1 cellular context compared by ENCODE assay signal in the genomic region with DNA sequence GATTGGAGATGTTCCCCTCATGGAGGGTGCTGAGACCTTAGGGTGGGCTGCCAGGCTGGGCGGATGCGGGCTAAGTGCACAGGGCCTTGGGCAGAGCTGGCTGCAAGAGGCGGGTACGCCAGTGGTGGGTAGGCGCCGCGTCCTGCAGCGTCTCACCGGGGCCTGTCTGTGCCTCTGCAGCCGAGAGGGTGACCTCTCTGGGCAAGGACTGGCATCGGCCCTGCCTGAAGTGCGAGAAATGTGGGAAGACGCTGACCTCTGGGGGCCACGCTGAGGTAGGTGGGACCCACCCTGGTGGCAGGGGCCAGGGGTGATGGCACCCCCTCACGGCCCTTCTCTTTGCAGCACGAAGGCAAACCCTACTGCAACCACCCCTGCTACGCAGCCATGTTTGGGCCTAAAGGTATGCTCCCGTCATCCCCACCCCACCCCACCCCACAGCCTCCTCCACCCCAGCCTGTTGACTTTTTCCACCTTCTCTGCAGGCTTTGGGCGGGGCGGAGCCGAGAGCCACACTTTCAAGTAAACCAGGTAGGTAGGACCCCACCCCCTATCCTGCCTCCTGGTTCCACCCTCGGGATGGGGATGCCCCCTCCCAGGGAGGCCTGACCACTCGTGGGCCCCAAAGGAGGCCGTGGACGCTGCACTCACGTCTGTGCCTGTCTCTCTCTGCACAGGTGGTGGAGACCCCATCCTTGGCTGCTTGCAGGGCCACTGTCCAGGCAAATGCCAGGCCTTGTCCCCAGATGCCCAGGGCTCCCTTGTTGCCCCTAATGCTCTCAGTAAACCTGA.
TF ChIP-seq lines count a peak whose summit lies in the region.

No MANE protein-coding gene starts in this region.

TF ChIP-seq in WTC11, 78 proteins besides CTCF, POLR2A, EP300 and RAD21 (continued from another document):
- TF ChIP-seq ATF2 (CRISPR knock-in tag; IDR thresholded peaks at IDR 0.05; ENCODE audit: borderline replicate concordance, low read depth), result no peak
- no peak for TF ChIP-seq CREM (CRISPR knock-in tag; IDR thresholded peaks at IDR 0.05)
- TF ChIP-seq, protein P1, sequence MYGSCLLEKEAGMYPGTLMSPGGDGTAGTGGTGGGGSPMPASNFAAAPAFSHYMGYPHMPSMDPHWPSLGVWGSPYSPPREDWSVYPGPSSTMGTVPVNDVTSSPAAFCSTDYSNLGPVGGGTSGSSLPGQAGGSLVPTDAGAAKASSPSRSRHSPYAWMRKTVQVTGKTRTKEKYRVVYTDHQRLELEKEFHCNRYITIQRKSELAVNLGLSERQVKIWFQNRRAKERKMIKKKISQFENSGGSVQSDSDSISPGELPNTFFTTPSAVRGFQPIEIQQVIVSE (CRISPR knock-in tag; IDR thresholded peaks at IDR 0.05; ENCODE audit: borderline replicate concordance), result no peak
- TF ChIP-seq IRF2 (CRISPR knock-in tag; IDR thresholded peaks at IDR 0.05; ENCODE audit: borderline replicate concordance, low read depth), result no peak
- no peak for TF ChIP-seq FOXJ3 (CRISPR knock-in tag; IDR thresholded peaks at IDR 0.05; ENCODE audit: borderline replicate concordance)
- TF ChIP-seq SOX15 (CRISPR knock-in tag; IDR thresholded peaks at IDR 0.05), result no peak
- no peak for TF ChIP-seq ZNF219 (CRISPR knock-in tag; IDR thresholded peaks at IDR 0.05; ENCODE audit: borderline replicate concordance)
TF ChIP-seq in WTC11: peak in this region for 0.
